8 cellular contexts compared by ENCODE assay signal in the genomic region with DNA sequence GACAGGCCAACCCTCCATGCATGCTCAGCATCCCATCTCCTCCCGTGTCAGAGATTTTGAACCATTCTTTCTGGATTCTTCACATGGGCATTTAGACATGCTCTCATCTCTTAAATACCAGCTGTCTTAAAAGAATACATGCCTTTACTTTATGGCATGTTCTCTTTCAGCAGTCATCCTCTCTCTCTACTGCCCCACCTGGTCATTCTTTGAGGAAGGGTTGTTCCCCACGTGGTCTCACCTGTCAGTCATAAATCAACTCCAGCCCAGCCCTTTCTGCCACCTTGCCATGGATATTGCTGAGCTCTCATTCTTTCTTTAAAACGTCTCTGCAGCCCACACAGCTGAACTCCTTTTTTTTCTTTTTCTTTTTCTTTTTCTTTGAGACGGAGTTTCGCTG.
DNase-seq lines count a peak whose midpoint lies in the region; ATAC-seq, FAIRE-seq and TF ChIP-seq lines count a peak whose summit lies in the region.

No MANE protein-coding gene starts in this region.

- no peaks in the 10 kb centered on the region for H3F3A ChIP-seq in MM.1S (ENCODE audit: insufficient read depth, low read length)

- H3K4me3 ChIP-seq in BE2C (ENCODE audit: low read depth, low read length), result no peak overlapping the region
- no peak overlapping the region for H3K4me3 ChIP-seq in MM.1S (ENCODE audit: low read length)

- H3K27me3 ChIP-seq in BE2C (no peaks in the 10 kb centered on the region), MM.1S (replicated peaks; ENCODE audit: insufficient read depth, low read length) (no peaks in the 10 kb centered on the region)

- H3K36me3 ChIP-seq in BE2C (no peaks in the 10 kb centered on the region), MM.1S (replicated peaks; ENCODE audit: insufficient read depth, low read length) (no peaks in the 10 kb centered on the region)

- H3K4me1 ChIP-seq in BE2C (no peaks in the 10 kb centered on the region), MM.1S (ENCODE audit: low read length) (no peaks in the 10 kb centered on the region)

- H3K27ac ChIP-seq in MM.1S (ENCODE audit: low read length), result no peak overlapping the region

- peaks cover 7% of the 10 kb centered on the region for H3K79me2 ChIP-seq in MM.1S (ENCODE audit: low read length)

- no peaks in the 10 kb centered on the region for H3K9me2 ChIP-seq in MM.1S (replicated peaks; ENCODE audit: insufficient read depth, low read length)

- H4K20me1 ChIP-seq in MM.1S (ENCODE audit: insufficient read depth, low read length), result no peaks in the 10 kb centered on the region

- no peak overlapping the region for H3K9ac ChIP-seq in MM.1S (ENCODE audit: low read length)

- no peak for ATAC-seq in GM21723 (IDR thresholded peaks at IDR 0.05; ENCODE audit: unreplicated experiment)

- peak; percentile 42 for FAIRE-seq in GM18507 (lab: Jason Lieb, UNC)

- TF ChIP-seq CTCF in BE2C (IDR thresholded peaks at IDR 0.05; ENCODE audit: low read depth, low read length) (peak; percentile 33), MM.1S (IDR thresholded peaks at IDR 0.05; ENCODE audit: low read length) (peak; percentile 33)

- peak; percentile 27 for DNase-seq in BE2C
- no peak for DNase-seq in GM18507 (ENCODE audit: extremely low spot score, insufficient read length, low read depth)
- DNase-seq in MM.1S, result peak; percentile 38
- DNase-seq in iPS-NIHi11 (ENCODE audit: low spot score), result peak; percentile 67
- no peak for DNase-seq in T-helper 9 cell
- DNase-seq in activated CD4-positive, alpha-beta T cell treated with anti-CD3 and anti-CD28 coated beads, Interleukin-2, amount 50 U/mL, for 4 hours, result no peak
- DNase-seq in DMS79 treated with DMSO at 0.1 percent for 48 hours (lab: John Stamatoyannopoulos, UW), result no peak

- H2AFZ ChIP-seq in MM.1S (ENCODE audit: low read length), result no peak overlapping the region

- H3K9me3 ChIP-seq in BE2C (no peaks in the 10 kb centered on the region), MM.1S (replicated peaks; ENCODE audit: insufficient read depth, low read length) (no peaks in the 10 kb centered on the region)

- no peak overlapping the region for H3K4me2 ChIP-seq in MM.1S (ENCODE audit: low read depth, low read length)

Comparison
In these comparisons a context has a peak if more than half of its experiments do, and no peak if none do; other contexts are left out.
1. DNase-seq: peak in BE2C (single experiment), MM.1S (single experiment) and iPS-NIHi11 (single experiment); none in GM18507 (single experiment), T-helper 9 cell (single experiment), activated CD4-positive, alpha-beta T cell treated with anti-CD3 and anti-CD28 coated beads, Interleukin-2, amount 50 U/mL, for 4 hours (0 of 2) and DMS79 treated with DMSO at 0.1 percent for 48 hours (single experiment).